In the genomic region with DNA sequence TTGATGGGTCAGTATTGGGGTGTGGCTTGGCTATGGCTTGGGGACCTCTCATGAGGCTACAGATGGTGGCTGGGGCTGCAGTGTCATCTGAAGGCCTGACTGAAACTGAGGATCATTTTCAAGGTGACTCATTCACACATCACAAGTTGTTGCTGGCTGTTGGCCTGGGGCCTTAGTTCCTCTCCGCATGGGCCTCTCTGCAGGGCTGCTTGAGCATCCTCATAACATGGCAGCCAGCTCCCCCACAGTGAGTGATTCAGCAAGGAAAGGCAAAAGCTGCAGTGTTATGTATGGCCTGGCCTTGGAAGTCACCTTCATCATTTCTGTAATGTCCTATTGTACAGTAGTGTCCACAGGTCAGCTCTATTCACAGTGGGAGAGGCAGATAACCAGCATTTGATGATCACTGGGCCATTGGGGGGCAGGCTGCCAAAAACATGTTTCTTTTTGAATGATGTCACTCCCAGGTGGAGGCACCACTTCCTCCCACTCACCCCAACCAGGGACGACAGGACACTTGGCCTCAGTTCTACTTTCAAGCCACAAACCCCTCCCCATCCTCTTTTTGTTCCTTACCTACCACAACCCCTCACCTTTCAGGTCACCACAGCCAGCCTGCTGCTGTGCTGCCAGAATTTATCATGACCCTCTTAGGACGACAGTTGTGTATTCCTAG, we compare ENCODE assay signal across 12 cellular contexts. TPM values are rescaled to one million over a fixed set of nuclear protein-coding genes. Genes with fewer than 3 reads are reported as not detected.
DNase-seq lines count a peak whose midpoint lies in the region; ATAC-seq and TF ChIP-seq lines count a peak whose summit lies in the region.
"Had no signal": no experiment of that assay in that cellular context is flagged by ENCODE, and none has a peak within 500 bp of the region (broad histone marks: within the 10 kb centered on the region; RNA-seq: fewer than 3 reads in every experiment).

No MANE protein-coding gene starts in this region.

- peaks cover 8 to 36% (median 10%) of the 10 kb centered on the region in 4 donors for H3K4me1 ChIP-seq in upper lobe of left lung
- H3K4me1 ChIP-seq: BE2C had no signal

- peaks cover 42% of the 10 kb centered on the region for H3K36me3 Mint-ChIP-seq in activated CD8-positive, alpha-beta T cell treated with anti-CD3 and anti-CD28 coated beads, Interleukin-2, amount 10 ng/mL, durations not matched to agents 7 days and 5 days (ENCODE audit: low read depth)

- TF ChIP-seq EP300 in upper lobe of left lung (IDR thresholded peaks at IDR 0.05), result no peak

- H3K9me3 Mint-ChIP-seq in activated CD8-positive, alpha-beta T cell treated with anti-CD3 and anti-CD28 coated beads, Interleukin-2, amount 10 ng/mL, durations not matched to agents 7 days and 5 days (ENCODE audit: insufficient read depth), result peaks cover 7% of the 10 kb centered on the region

- no peak for TF ChIP-seq CTCF in upper lobe of left lung (IDR thresholded peaks at IDR 0.05)

- H3K9me3 ChIP-seq in upper lobe of left lung, result peaks cover 0 to 5% (median 0%) of the 10 kb centered on the region in 4 donors
- H3K9me3 ChIP-seq: BE2C had no signal

- H3K36me3 ChIP-seq in upper lobe of left lung, result no peaks in the 10 kb centered on the region
- H3K36me3 ChIP-seq: BE2C, heart right ventricle had no signal

- CTCF ChIA-PET in activated CD8-positive, alpha-beta T cell treated with anti-CD3 and anti-CD28 coated beads, Interleukin-2, amount 10 ng/mL, durations not matched to agents 7 days and 5 days (lab: Charles Lee), result no interaction called here

- peak overlapping the region in 3 of 4 donors; percentile 32 to 68 (median 58) for H3K27ac ChIP-seq in upper lobe of left lung

- H3K27me3 ChIP-seq in upper lobe of left lung, result no peaks in the 10 kb centered on the region
- H3K27me3 ChIP-seq: BE2C had no signal

- POLR2A ChIA-PET in activated CD8-positive, alpha-beta T cell treated with anti-CD3 and anti-CD28 coated beads, Interleukin-2, amount 10 ng/mL, durations not matched to agents 7 days and 5 days (lab: Charles Lee), result no interaction called here

- no peak for ATAC-seq in activated CD8-positive, alpha-beta T cell treated with anti-CD3 and anti-CD28 coated beads, Interleukin-2, amount 10 ng/mL, durations not matched to agents 7 days and 5 days
- ATAC-seq in left lobe of liver, result no peak
- ATAC-seq in upper lobe of left lung (ENCODE audit: low FRiP score in 2 of 2), result no peak
- ATAC-seq in HG02884 (IDR thresholded peaks at IDR 0.05; ENCODE audit: unreplicated experiment), result no peak
- ATAC-seq: heart right ventricle had no signal

- TF ChIP-seq POLR2A in upper lobe of left lung (IDR thresholded peaks at IDR 0.05), result no peak

- H3K4me3 Mint-ChIP-seq in activated CD8-positive, alpha-beta T cell treated with anti-CD3 and anti-CD28 coated beads, Interleukin-2, amount 10 ng/mL, durations not matched to agents 7 days and 5 days, result peak overlapping the region; percentile 58

- DNase-seq in stimulated activated CD4-positive, alpha-beta T cell treated with anti-CD3 and anti-CD28 coated beads, Interleukin-15, amount 100 ng/mL, for 48 hours (ENCODE audit: low read depth in 2 of 2), result peak; percentile 40 to 49
- no peak for DNase-seq in stimulated activated CD4-positive, alpha-beta T cell treated with anti-CD3 and anti-CD28 coated beads, Interleukin-12 subunit alpha, Interleukin-12 subunit beta, amount 100 ng/mL, for 4 hours
- DNase-seq in activated CD8-positive, alpha-beta T cell treated with anti-CD3 and anti-CD28 coated beads, Interleukin-2, amount 10 ng/mL, durations not matched to agents 7 days and 5 days, result peak; percentile 64
- DNase-seq in left lobe of liver (ENCODE audit: low spot score), result peak; percentile 42
- DNase-seq in upper lobe of left lung, result peak in 1 of 2 donors; percentile 57
- no peak for DNase-seq in AG08395 (ENCODE audit: low spot score)
- DNase-seq in NCI-H2227 (lab: John Stamatoyannopoulos, UW; ENCODE audit: unreplicated experiment), result no peak
- DNase-seq: BE2C, heart right ventricle, mesenchymal stem cell, NCI-H2171 had no signal

- no peak overlapping the region for H3K4me3 ChIP-seq in upper lobe of left lung
- H3K4me3 ChIP-seq: heart right ventricle had no signal

- WGBS in upper lobe of left lung, 2 donors, result 61 to 88% methylated on average over 2 to 3 of the region's 3 CpGs

- peak overlapping the region; percentile 94 for H3K27ac Mint-ChIP-seq in activated CD8-positive, alpha-beta T cell treated with anti-CD3 and anti-CD28 coated beads, Interleukin-2, amount 10 ng/mL, durations not matched to agents 7 days and 5 days

- H3K4me1 Mint-ChIP-seq in activated CD8-positive, alpha-beta T cell treated with anti-CD3 and anti-CD28 coated beads, Interleukin-2, amount 10 ng/mL, durations not matched to agents 7 days and 5 days (ENCODE audit: low read depth), result peaks cover 50% of the 10 kb centered on the region

- H3K27me3 Mint-ChIP-seq in activated CD8-positive, alpha-beta T cell treated with anti-CD3 and anti-CD28 coated beads, Interleukin-2, amount 10 ng/mL, durations not matched to agents 7 days and 5 days (ENCODE audit: low read depth), result no peaks in the 10 kb centered on the region

RNA-seq across cellular contexts. Expression of a gene that starts 14.4 kb away (rescaled TPM):
- 100 to 1,000 TPM; 104 to 107 TPM for total RNA-seq in activated CD8-positive, alpha-beta T cell treated with anti-CD3 and anti-CD28 coated beads, Interleukin-2, amount 10 ng/mL, durations not matched to agents 7 days and 5 days
- total RNA-seq in left lobe of liver (2.3 TPM), upper lobe of left lung (10 to 100 TPM; 14.0 to 45.1 (median 22.3) TPM)

Comparison
In these comparisons a context has a peak if more than half of its experiments do, and no peak if none do; other contexts are left out.
1. DNase-seq: peak in stimulated activated CD4-positive, alpha-beta T cell treated with anti-CD3 and anti-CD28 coated beads, Interleukin-15, amount 100 ng/mL, for 48 hours (2 of 2), activated CD8-positive, alpha-beta T cell treated with anti-CD3 and anti-CD28 coated beads, Interleukin-2, amount 10 ng/mL, durations not matched to agents 7 days and 5 days (single experiment) and left lobe of liver (single experiment); none in stimulated activated CD4-positive, alpha-beta T cell treated with anti-CD3 and anti-CD28 coated beads, Interleukin-12 subunit alpha, Interleukin-12 subunit beta, amount 100 ng/mL, for 4 hours (single experiment), AG08395 (single experiment) and NCI-H2227 (single experiment).